Comparison of ENCODE assay signal across 10 cellular contexts in the genomic region with DNA sequence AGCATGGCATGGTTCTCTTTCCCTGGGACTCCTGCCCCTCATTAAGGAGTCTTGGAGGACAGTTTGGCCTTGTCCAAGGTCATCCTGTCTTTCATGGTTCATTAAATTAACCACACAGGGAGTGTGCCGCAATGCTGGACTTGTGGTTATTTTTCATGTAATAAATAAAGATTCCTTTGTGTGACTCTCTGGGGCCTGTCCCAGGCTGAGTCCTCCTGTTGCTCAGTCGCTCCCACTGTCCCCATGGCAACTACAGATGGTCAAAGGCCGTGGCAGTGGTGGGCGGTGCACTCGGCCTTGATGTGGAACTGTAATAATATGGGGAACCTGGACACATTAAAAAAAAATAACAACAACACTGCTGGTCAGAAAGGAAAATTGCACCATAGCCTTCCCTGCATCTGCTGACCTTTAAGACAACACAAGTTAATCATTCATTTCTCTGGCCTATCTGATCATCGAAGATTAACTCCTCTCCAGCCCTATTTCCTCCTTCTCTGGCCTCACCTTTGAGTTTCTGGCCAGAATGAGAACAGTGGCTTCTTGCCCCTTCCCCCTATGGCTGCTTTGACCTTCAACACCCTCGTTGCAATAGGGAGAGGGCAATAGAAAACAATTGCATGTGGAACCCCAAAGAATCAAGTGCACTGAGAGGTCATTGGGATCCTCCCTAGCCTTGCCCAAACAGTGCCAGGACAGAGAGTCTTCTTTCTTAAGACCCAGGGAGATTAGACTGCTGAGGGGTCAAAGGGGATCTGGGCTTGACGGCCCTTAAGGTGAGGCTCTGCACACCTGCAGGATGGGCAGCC. TPM values are rescaled to one million over a fixed set of nuclear protein-coding genes. Genes with fewer than 3 reads are reported as not detected.
A peak's percentile ranks its signal among the peaks of the same experiment; 100 is the strongest.
DNase-seq lines count a peak whose midpoint lies in the region; ATAC-seq and TF ChIP-seq lines count a peak whose summit lies in the region.
"Had no signal": no experiment of that assay in that cellular context is flagged by ENCODE, and none has a peak within 500 bp of the region (broad histone marks: within the 10 kb centered on the region; RNA-seq: fewer than 3 reads in every experiment).

No MANE protein-coding gene starts in this region.

- 82% methylated on average over 8 of the region's 8 CpGs for WGBS in right cardiac atrium

- H3K36me3 ChIP-seq in effector memory CD4-positive, alpha-beta T cell (ENCODE audit: control insufficient read depth, insufficient read depth, low read length), result no peaks in the 10 kb centered on the region

- H3K27me3 ChIP-seq in right cardiac atrium (ENCODE audit: control insufficient read depth, insufficient read depth), result no peaks in the 10 kb centered on the region
- no peaks in the 10 kb centered on the region for H3K27me3 ChIP-seq in effector memory CD4-positive, alpha-beta T cell (replicated peaks; ENCODE audit: control insufficient read depth, insufficient read depth, low read length, poor library complexity, severe bottlenecking)

- H3K9me3 ChIP-seq in right cardiac atrium (ENCODE audit: control insufficient read depth, low read length), result no peaks in the 10 kb centered on the region
- H3K9me3 ChIP-seq in effector memory CD4-positive, alpha-beta T cell (ENCODE audit: control insufficient read depth, low read length), result no peaks in the 10 kb centered on the region

- peak overlapping the region; percentile 52; the same call in 1 of the 2 replicates for H3K27ac ChIP-seq in VCaP
- H3K27ac ChIP-seq in right cardiac atrium (ENCODE audit: low read length), result peak overlapping the region; percentile 11
- no peak overlapping the region for H3K27ac ChIP-seq in effector memory CD4-positive, alpha-beta T cell (ENCODE audit: insufficient read depth, low read length, poor library complexity, severe bottlenecking)
- H3K27ac ChIP-seq: epithelial cell of prostate had no signal

- TF ChIP-seq CTCF in VCaP (conservative IDR thresholded peaks at IDR 0.05), result no peak

- peak; percentile 54 for DNase-seq in GM04503 (ENCODE audit: low read depth)
- DNase-seq in right cardiac atrium, result peak in 2 of 3 donors; percentile 52 to 76
- DNase-seq in sciatic nerve (ENCODE audit: low spot score), result peak; percentile 86
- DNase-seq in effector memory CD4-positive, alpha-beta T cell, result no peak
- DNase-seq in UCSD-AML1 (lab: John Stamatoyannopoulos, UW; ENCODE audit: unreplicated experiment), result no peak
- DNase-seq in DMS153 treated with DMSO at 0.1 percent for 48 hours (lab: John Stamatoyannopoulos, UW; ENCODE audit: unreplicated experiment), result no peak
- DNase-seq: activated CD8-positive, alpha-beta memory T cell treated with anti-CD3 and anti-CD28 coated beads, Interleukin-2, amount 50 U/mL, for 48 hours had no signal

- H3K4me3 ChIP-seq in right cardiac atrium (ENCODE audit: low read length), result no peak overlapping the region
- no peak overlapping the region for H3K4me3 ChIP-seq in effector memory CD4-positive, alpha-beta T cell (ENCODE audit: insufficient read depth, low read depth, low read length, poor library complexity, severe bottlenecking)

- ATAC-seq in right cardiac atrium (peak in 1 of 2 donors; percentile 66), sciatic nerve (peak; percentile 95), SK-N-SH treated with all-trans-retinoic acid at 6 μM for 48 hours (no peak)

- peaks cover 7% of the 10 kb centered on the region for H3K4me1 ChIP-seq in right cardiac atrium (ENCODE audit: control insufficient read depth, insufficient read depth, low read length)
- H3K4me1 ChIP-seq in effector memory CD4-positive, alpha-beta T cell (ENCODE audit: control insufficient read depth, insufficient read depth, low read length, poor library complexity, severe bottlenecking), result no peaks in the 10 kb centered on the region

- intact Hi-C loops in right cardiac atrium (cut with DNase I) (no loop called here), sciatic nerve (cut with DNase I) (no loop called here)

TF ChIP-seq in SK-N-SH treated with all-trans-retinoic acid at 6 μM for 48 hours, 23 proteins besides CTCF, POLR2A, EP300 and RAD21:
- TF ChIP-seq ARNTL (CRISPR knock-in tag; IDR thresholded peaks at IDR 0.05; ENCODE audit: borderline replicate concordance, low read depth), result no peak
- no peak for TF ChIP-seq ZFP3 (CRISPR knock-in tag; IDR thresholded peaks at IDR 0.05)
- TF ChIP-seq PPARA (CRISPR knock-in tag; IDR thresholded peaks at IDR 0.05; ENCODE audit: borderline replicate concordance), result no peak

RNA-seq across cellular contexts. Expression of a gene that starts 44.7 kb away (rescaled TPM):
- 1 to 10 TPM; 2.0 to 4.0 (median 3.3) TPM for total RNA-seq in right cardiac atrium
- polyA plus RNA-seq in right cardiac atrium, result 1.0 TPM
- total RNA-seq in sciatic nerve, result 20.3 TPM

Comparison
In these comparisons a context has a peak if more than half of its experiments do, and no peak if none do; other contexts are left out.
1. DNase-seq: peak in GM04503 (single experiment), right cardiac atrium (2 of 3) and sciatic nerve (single experiment); none in effector memory CD4-positive, alpha-beta T cell (0 of 3), UCSD-AML1 (single experiment) and DMS153 treated with DMSO at 0.1 percent for 48 hours (single experiment).